Comparison of ENCODE assay signal across 16 cellular contexts in genomic region chr18:75120521-75120920, GRCh38.
DNase-seq lines count a peak whose midpoint lies in the region; ATAC-seq and TF ChIP-seq lines count a peak whose summit lies in the region.
"Had no signal": no experiment of that assay in that cellular context is flagged by ENCODE, and none has a peak within 500 bp of the region (broad histone marks: within the 10 kb centered on the region; RNA-seq: fewer than 3 reads in every experiment).

No MANE protein-coding gene starts in this region.

- H3K36me3 Mint-ChIP-seq in IgD-negative memory B cell (no peaks in the 10 kb centered on the region), memory B cell (no peaks in the 10 kb centered on the region)
- H3K36me3 Mint-ChIP-seq: CD4-positive, CD25-positive, alpha-beta regulatory T cell; CD8-positive, alpha-beta T cell had no signal

- ATAC-seq in memory B cell (ENCODE audit: low read depth) = no peak
- ATAC-seq in foreskin keratinocyte = no peak
- ATAC-seq in upper lobe of left lung (ENCODE audit: low FRiP score in 2 of 2) = no peak
- ATAC-seq in HG02840 (IDR thresholded peaks at IDR 0.05; ENCODE audit: low FRiP score, unreplicated experiment) = no peak
- ATAC-seq: CD8-positive, alpha-beta T cell had no signal

- 88 to 91% methylated on average over 11 to 13 of the region's 13 CpGs for WGBS in upper lobe of left lung, 2 donors

- H3K27me3 Mint-ChIP-seq in IgD-negative memory B cell (peaks cover 12% of the 10 kb centered on the region), memory B cell (peaks cover 16% of the 10 kb centered on the region)

- peaks cover 0 to 3% (median 0%) of the 10 kb centered on the region in 3 donors for H3K9me3 Mint-ChIP-seq in IgD-negative memory B cell
- H3K9me3 Mint-ChIP-seq in memory B cell = no peaks in the 10 kb centered on the region
- H3K9me3 Mint-ChIP-seq: CD4-positive, CD25-positive, alpha-beta regulatory T cell; CD8-positive, alpha-beta T cell had no signal

- H3K4me1 Mint-ChIP-seq in IgD-negative memory B cell (peaks cover 0 to 13% (median 2%) of the 10 kb centered on the region in 3 donors), memory B cell (peaks cover 7% of the 10 kb centered on the region)

- no peaks in the 10 kb centered on the region for H3K36me3 ChIP-seq in upper lobe of left lung
- H3K36me3 ChIP-seq: BLaER1 had no signal

- TF ChIP-seq EP300 in upper lobe of left lung (IDR thresholded peaks at IDR 0.05) = no peak

- no peaks in the 10 kb centered on the region for H3K9me3 ChIP-seq in upper lobe of left lung
- H3K9me3 ChIP-seq: BLaER1, Caco-2 had no signal

- H3K4me1 ChIP-seq in foreskin keratinocyte (no peaks in the 10 kb centered on the region), upper lobe of left lung (peaks cover 0 to under 1% (median 0%) of the 10 kb centered on the region in 4 donors)
- H3K4me1 ChIP-seq: Caco-2 had no signal

- intact Hi-C loops in posterior vena cava (cut with DNase I) = no loop called here

- peak overlapping the region in 3 of 4 donors; percentile 66 to 79 (median 69) for H3K4me3 Mint-ChIP-seq in IgD-negative memory B cell
- H3K4me3 Mint-ChIP-seq in memory B cell = peak overlapping the region; percentile 65
- H3K4me3 Mint-ChIP-seq: CD4-positive, CD25-positive, alpha-beta regulatory T cell; CD8-positive, alpha-beta T cell had no signal

- no peak for TF ChIP-seq POLR2A in upper lobe of left lung (IDR thresholded peaks at IDR 0.05)

- no peak for TF ChIP-seq CTCF in foreskin keratinocyte (conservative IDR thresholded peaks at IDR 0.05)
- TF ChIP-seq CTCF in upper lobe of left lung (IDR thresholded peaks at IDR 0.05) = no peak

- no peaks in the 10 kb centered on the region for H3K27me3 ChIP-seq in foreskin keratinocyte
- no peaks in the 10 kb centered on the region for H3K27me3 ChIP-seq in upper lobe of left lung
- H3K27me3 ChIP-seq: BLaER1 had no signal

- H3K4me3 ChIP-seq in upper lobe of left lung = no peak overlapping the region
- H3K4me3 ChIP-seq: BLaER1, GM23248 had no signal

- no peak overlapping the region for H3K27ac Mint-ChIP-seq in IgD-negative memory B cell
- H3K27ac Mint-ChIP-seq in memory B cell = no peak overlapping the region
- H3K27ac Mint-ChIP-seq: CD4-positive, CD25-positive, alpha-beta regulatory T cell; CD8-positive, alpha-beta T cell had no signal

- H3K27ac ChIP-seq in foreskin keratinocyte = no peak overlapping the region
- no peak overlapping the region for H3K27ac ChIP-seq in upper lobe of left lung
- H3K27ac ChIP-seq: BLaER1, C4-2B, GM23248 had no signal

- no peak for DNase-seq in memory B cell (ENCODE audit: low spot score in 2 of 2)
- DNase-seq in posterior vena cava (ENCODE audit: low spot score) = peak; percentile 32
- no peak for DNase-seq in foreskin keratinocyte
- DNase-seq in upper lobe of left lung = no peak
- DNase-seq: Caco-2; CD4-positive, CD25-positive, alpha-beta regulatory T cell; CD8-positive, alpha-beta T cell; DMS153; DND-41; GM23248; H7; HCEC 1CT had no signal
